In genomic region chr20:35618032-35618371, GRCh38 we compare ENCODE assay signal across 8 cellular contexts. TPM values are rescaled to one million over a fixed set of nuclear protein-coding genes. Genes with fewer than 3 reads are reported as not detected.
DNase-seq lines count a peak whose midpoint lies in the region; ATAC-seq and TF ChIP-seq lines count a peak whose summit lies in the region.

No MANE protein-coding gene starts in this region.

- CTCF ChIA-PET in CD4-positive, alpha-beta T cell (lab: Charles Lee) = interaction anchor here (1.6 to 4.4 kb wide), 2 partner anchors 43 to 124 kb away, joined by 6 to 57 read pairs; partner anchors contain the start of genes CPNE1, RBM12 and RBM39

- intact Hi-C loops in CD4-positive, alpha-beta T cell (cut with DNase I, micrococcal nuclease) = loop anchor here (5.0 to 10.0 kb wide), 7 partner anchors 76 to 1626 kb away; partner anchors contain the start of genes ACSS2 (in 1 of the 2), ERGIC3 (in 1 of the 2), GGT7 (in 1 of the 2) and NFS1 (in 1 of the 2)

- peak overlapping the region; percentile 79; the same call in 1 of the 2 replicates for H2AFZ ChIP-seq in OCI-LY3 (ENCODE audit: low read depth, low read length)

- peak overlapping the region; percentile 98 for H3K4me2 ChIP-seq in OCI-LY3 (ENCODE audit: low read length)

- H3K36me3 ChIP-seq in OCI-LY3 (replicated peaks; ENCODE audit: low read depth, low read length) = peaks cover 10% of the 10 kb centered on the region
- H3K36me3 ChIP-seq in ectodermal cell (ENCODE audit: control insufficient read depth, insufficient read depth, low read length) = no peaks in the 10 kb centered on the region

- peak overlapping the region; percentile 80 for H3K4me3 ChIP-seq in OCI-LY3 (ENCODE audit: low read length)
- peak overlapping the region; percentile 41 for H3K4me3 ChIP-seq in ectodermal cell (ENCODE audit: insufficient read depth, low read depth, low read length)

- no peak for ATAC-seq in CD4-positive, alpha-beta T cell (ENCODE audit: poor library complexity)

- H3K9me3 ChIP-seq in CD4-positive, alpha-beta T cell (ENCODE audit: control insufficient read depth, low read length) = no peaks in the 10 kb centered on the region
- H3K9me3 ChIP-seq in OCI-LY3 (ENCODE audit: insufficient read depth, low read length) = no peaks in the 10 kb centered on the region
- no peaks in the 10 kb centered on the region for H3K9me3 ChIP-seq in ectodermal cell (ENCODE audit: control insufficient read depth, low read length)

- H3K9ac ChIP-seq in OCI-LY3 (ENCODE audit: low read length) = peak overlapping the region; percentile 70

- peak overlapping the region; percentile 94 for H3K27ac Mint-ChIP-seq in CD4-positive, alpha-beta T cell
- H3K27ac Mint-ChIP-seq in osteocyte (ENCODE audit: unreplicated experiment) = no peak overlapping the region

- 0 out of 2 replicates have a peak, but pooled peaks cover 7% of the 10 kb centered on the region for H4K20me1 ChIP-seq in OCI-LY3 (ENCODE audit: insufficient read depth, low read length)

- TF ChIP-seq CTCF in CD4-positive, alpha-beta T cell (IDR thresholded peaks at IDR 0.05) = no peak
- TF ChIP-seq CTCF in OCI-LY3 (IDR thresholded peaks at IDR 0.05; ENCODE audit: low read depth, low read length) (no peak), osteocyte (IDR thresholded peaks at IDR 0.05) (no peak)

- no peak for DNase-seq in CD4-positive, alpha-beta T cell
- DNase-seq in osteocyte (ENCODE audit: extremely low spot score, unreplicated experiment) (no peak), GM19240 (ENCODE audit: insufficient read length, low spot score) (no peak), NCI-H1048 (lab: John Stamatoyannopoulos, UW) (no peak), LoVo (ENCODE audit: low spot score) (no peak), medulla oblongata (ENCODE audit: extremely low spot score) (no peak)

- H3K79me2 ChIP-seq in OCI-LY3 (ENCODE audit: low read length) = no peaks in the 10 kb centered on the region

- H3K4me3 Mint-ChIP-seq in CD4-positive, alpha-beta T cell = peak overlapping the region; percentile 91
- H3K4me3 Mint-ChIP-seq in osteocyte (ENCODE audit: unreplicated experiment) = peak overlapping the region; percentile 51

- peaks cover 7% of the 10 kb centered on the region for H3K36me3 Mint-ChIP-seq in CD4-positive, alpha-beta T cell (ENCODE audit: low read depth)
- H3K36me3 Mint-ChIP-seq in osteocyte (ENCODE audit: unreplicated experiment) = peaks cover 3% of the 10 kb centered on the region

- peaks cover 56% of the 10 kb centered on the region for H3K4me1 ChIP-seq in OCI-LY3 (ENCODE audit: low read length)
- H3K4me1 ChIP-seq in ectodermal cell (ENCODE audit: control insufficient read depth, insufficient read depth, low read length) = peaks cover 12% of the 10 kb centered on the region

- peaks cover 39% of the 10 kb centered on the region for H3K4me1 Mint-ChIP-seq in CD4-positive, alpha-beta T cell (ENCODE audit: low read depth)
- H3K4me1 Mint-ChIP-seq in osteocyte (ENCODE audit: unreplicated experiment) = peaks cover 34% of the 10 kb centered on the region

- no peaks in the 10 kb centered on the region for H3K27me3 ChIP-seq in CD4-positive, alpha-beta T cell (ENCODE audit: control insufficient read depth, insufficient read depth, low read length)
- H3K27me3 ChIP-seq in OCI-LY3 (ENCODE audit: low read depth, low read length) (no peaks in the 10 kb centered on the region), ectodermal cell (ENCODE audit: control insufficient read depth, insufficient read depth, low read length, poor library complexity, severe bottlenecking) (peaks cover 30% of the 10 kb centered on the region)

- POLR2A ChIA-PET in CD4-positive, alpha-beta T cell (lab: Charles Lee) = interaction anchor here (0.7 to 6.8 kb wide), 8 partner anchors 14 to 336 kb away, joined by 3 to 147 read pairs (median 19); partner anchors contain the start of genes CPNE1, ERGIC3, NFS1 and RBM12

- no peaks in the 10 kb centered on the region for H3K9me3 Mint-ChIP-seq in CD4-positive, alpha-beta T cell
- no peaks in the 10 kb centered on the region for H3K9me3 Mint-ChIP-seq in osteocyte (ENCODE audit: unreplicated experiment)

- whole genome bisulfite sequencing in ectodermal cell, 2 experiments = 65 to 67% methylated on average over 3 of the region's 3 CpGs

- no peak overlapping the region for H3K27ac ChIP-seq in CD4-positive, alpha-beta T cell (ENCODE audit: low read depth, low read length)
- peak overlapping the region; percentile 22 for H3K27ac ChIP-seq in OCI-LY3 (ENCODE audit: low read length)
- H3K27ac ChIP-seq in ectodermal cell (ENCODE audit: insufficient read depth, low read depth, low read length, poor library complexity, severe bottlenecking) = no peak overlapping the region

- no peaks in the 10 kb centered on the region for H3K27me3 Mint-ChIP-seq in CD4-positive, alpha-beta T cell
- H3K27me3 Mint-ChIP-seq in osteocyte (ENCODE audit: unreplicated experiment) = no peaks in the 10 kb centered on the region

RNA-seq across cellular contexts. Expression of gene SPAG4, which starts 2.4 kb away (rescaled TPM):
- 10 to 100 TPM; 15.5 to 17.1 TPM for total RNA-seq in CD4-positive, alpha-beta T cell
- polyA plus RNA-seq in ectodermal cell (2013, experiment 1 of 4) = 2.6 TPM
- polyA plus RNA-seq in ectodermal cell (2013, experiment 2 of 4) = 3.6 TPM
- polyA plus RNA-seq in ectodermal cell (2013, experiment 3 of 4) = 3.7 TPM
- 3.7 TPM for polyA plus RNA-seq in ectodermal cell (2013, experiment 4 of 4)
- 1.8 and 1.9 TPM in 2 replicates for total RNA-seq in osteocyte

RNA-seq across cellular contexts. Expression of gene CPNE1, which starts 46.7 kb away (rescaled TPM):
- 100 to 1,000 TPM; 146 to 153 TPM for total RNA-seq in CD4-positive, alpha-beta T cell
- polyA plus RNA-seq in ectodermal cell (2013, experiment 1 of 4) = 358 TPM
- 299 TPM for polyA plus RNA-seq in ectodermal cell (2013, experiment 2 of 4)
- polyA plus RNA-seq in ectodermal cell (2013, experiment 3 of 4) = 299 TPM
- polyA plus RNA-seq in ectodermal cell (2013, experiment 4 of 4) = 311 TPM
- total RNA-seq in osteocyte = 164 and 180 TPM in 2 replicates

RNA-seq across cellular contexts. Expression of gene RBM12, which starts 46.7 kb away (rescaled TPM):
- total RNA-seq in CD4-positive, alpha-beta T cell = 10 to 100 TPM; 91.7 to 95.2 TPM
- polyA plus RNA-seq in ectodermal cell (2013, experiment 1 of 4) = 111 TPM
- 161 TPM for polyA plus RNA-seq in ectodermal cell (2013, experiment 2 of 4)
- polyA plus RNA-seq in ectodermal cell (2013, experiment 3 of 4) = 99.7 TPM
- polyA plus RNA-seq in ectodermal cell (2013, experiment 4 of 4) = 130 TPM
- total RNA-seq in osteocyte = 85.5 and 97.3 TPM in 2 replicates
